1 cellular context compared by ENCODE assay signal in the genomic region with DNA sequence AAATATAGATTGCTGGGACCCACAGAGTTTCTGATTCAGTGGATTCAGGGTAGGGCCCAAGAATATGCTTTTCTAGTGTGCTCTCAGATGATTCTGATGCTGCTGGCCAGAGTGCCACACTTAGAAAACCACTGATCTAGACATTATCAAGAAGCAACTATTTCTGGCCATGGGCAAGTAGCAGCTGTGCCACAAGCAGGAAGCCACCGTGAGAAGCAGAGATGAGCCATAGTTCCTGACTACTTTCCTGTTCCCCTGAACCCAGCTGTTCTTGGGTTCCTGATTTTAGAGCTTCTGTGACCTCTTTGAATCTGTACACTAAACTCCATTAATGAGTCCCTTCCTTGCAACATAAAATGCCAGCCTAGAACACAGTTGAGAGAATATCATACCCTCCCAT.
TF ChIP-seq lines count a peak whose summit lies in the region.

No MANE protein-coding gene starts in this region.

TF ChIP-seq in GM12878, 131 proteins besides CTCF, POLR2A, EP300 and RAD21 (continued from another document):
- no peak for TF ChIP-seq WRNIP1 (IDR thresholded peaks at IDR 0.05; ENCODE audit: borderline replicate concordance, low read depth, low read length)
- TF ChIP-seq ZNF24 (IDR thresholded peaks at IDR 0.05) = no peak
- TF ChIP-seq IKZF2 (IDR thresholded peaks at IDR 0.05) = peak in 1 of 2 experiments; percentile 40; a peak in 1 of 4 replicates
- TF ChIP-seq IKZF1 (conservative IDR thresholded peaks at IDR 0.05) = no peak
- TF ChIP-seq DPF2 (IDR thresholded peaks at IDR 0.05) = no peak
- no peak for TF ChIP-seq NRF1 (conservative IDR thresholded peaks at IDR 0.05; ENCODE audit: low read depth, low read length)
- TF ChIP-seq, protein P1, sequence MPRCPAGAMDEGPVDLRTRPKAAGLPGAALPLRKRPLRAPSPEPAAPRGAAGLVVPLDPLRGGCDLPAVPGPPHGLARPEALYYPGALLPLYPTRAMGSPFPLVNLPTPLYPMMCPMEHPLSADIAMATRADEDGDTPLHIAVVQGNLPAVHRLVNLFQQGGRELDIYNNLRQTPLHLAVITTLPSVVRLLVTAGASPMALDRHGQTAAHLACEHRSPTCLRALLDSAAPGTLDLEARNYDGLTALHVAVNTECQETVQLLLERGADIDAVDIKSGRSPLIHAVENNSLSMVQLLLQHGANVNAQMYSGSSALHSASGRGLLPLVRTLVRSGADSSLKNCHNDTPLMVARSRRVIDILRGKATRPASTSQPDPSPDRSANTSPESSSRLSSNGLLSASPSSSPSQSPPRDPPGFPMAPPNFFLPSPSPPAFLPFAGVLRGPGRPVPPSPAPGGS (IDR thresholded peaks at IDR 0.05; ENCODE audit: borderline replicate concordance, insufficient read depth, low read depth, low read length, poor library complexity, severe bottlenecking) = no peak
- no peak for TF ChIP-seq BACH1 (IDR thresholded peaks at IDR 0.05; ENCODE audit: borderline replicate concordance)
- no peak for TF ChIP-seq KAT2A (conservative IDR thresholded peaks at IDR 0.05; ENCODE audit: control insufficient read depth, low read depth, low read length)
- no peak for TF ChIP-seq FOXK2 (IDR thresholded peaks at IDR 0.05)
- TF ChIP-seq EED (IDR thresholded peaks at IDR 0.05; ENCODE audit: low read depth) = peak; percentile 62; the same call in 1 of the 2 replicates
- TF ChIP-seq, protein P2, sequence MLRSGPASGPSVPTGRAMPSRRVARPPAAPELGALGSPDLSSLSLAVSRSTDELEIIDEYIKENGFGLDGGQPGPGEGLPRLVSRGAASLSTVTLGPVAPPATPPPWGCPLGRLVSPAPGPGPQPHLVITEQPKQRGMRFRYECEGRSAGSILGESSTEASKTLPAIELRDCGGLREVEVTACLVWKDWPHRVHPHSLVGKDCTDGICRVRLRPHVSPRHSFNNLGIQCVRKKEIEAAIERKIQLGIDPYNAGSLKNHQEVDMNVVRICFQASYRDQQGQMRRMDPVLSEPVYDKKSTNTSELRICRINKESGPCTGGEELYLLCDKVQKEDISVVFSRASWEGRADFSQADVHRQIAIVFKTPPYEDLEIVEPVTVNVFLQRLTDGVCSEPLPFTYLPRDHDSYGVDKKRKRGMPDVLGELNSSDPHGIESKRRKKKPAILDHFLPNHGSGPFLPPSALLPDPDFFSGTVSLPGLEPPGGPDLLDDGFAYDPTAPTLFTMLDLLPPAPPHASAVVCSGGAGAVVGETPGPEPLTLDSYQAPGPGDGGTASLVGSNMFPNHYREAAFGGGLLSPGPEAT (IDR thresholded peaks at IDR 0.05; ENCODE audit: low read depth) = no peak
- 0 out of 4 replicates have a peak, but pooled peaks of 1 of the 2 experiments have one; percentile 32 for TF ChIP-seq ETV6 (conservative IDR thresholded peaks at IDR 0.05 in 1 of 2, IDR thresholded peaks at IDR 0.05 in 1 of 2; ENCODE audit: borderline replicate concordance in 1 of 2, low read depth in 1 of 2)
- TF ChIP-seq SP1 (IDR thresholded peaks at IDR 0.05; ENCODE audit: low read depth, low read length) = no peak
- no peak for TF ChIP-seq LARP7 (IDR thresholded peaks at IDR 0.05)
- peak; percentile 68; the same call in 1 of the 2 replicates for TF ChIP-seq TCF12 (IDR thresholded peaks at IDR 0.05; ENCODE audit: low read depth, low read length)
- TF ChIP-seq RUNX3 (IDR thresholded peaks at IDR 0.05; ENCODE audit: low read length) = peak; percentile 78
